Comparison of ENCODE assay signal across 33 cellular contexts in genomic region chr15:33326908-33327307, GRCh38. TPM values are rescaled to one million over a fixed set of nuclear protein-coding genes. Genes with fewer than 3 reads are reported as not detected.
"Had no signal": no experiment of that assay in that cellular context is flagged by ENCODE, and none has a peak within 500 bp of the region (broad histone marks: within the 10 kb centered on the region; RNA-seq: fewer than 3 reads in every experiment).

No MANE protein-coding gene starts in this region.

- H3K9me3 ChIP-seq: adrenal gland, body of pancreas, breast epithelium had no signal

- H3K4me1 ChIP-seq: adrenal gland, body of pancreas, breast epithelium had no signal

- H3K4me3 ChIP-seq: adrenal gland, body of pancreas, breast epithelium had no signal

- H3K27me3 ChIP-seq: body of pancreas, brain microvascular endothelial cell, breast epithelium had no signal

- DNase-seq: activated B cell treated with CpG ODN at 0.5 μM for 24 hours; activated CD4-positive, alpha-beta memory T cell treated with anti-CD3 and anti-CD28 coated beads for 36 hours; activated CD4-positive, alpha-beta T cell treated with anti-CD3 and anti-CD28 coated beads for 4 hours; activated CD4-positive, alpha-beta T cell treated with anti-CD3 and anti-CD28 coated beads, Interleukin-2, amount 10 ng/mL, durations not matched to agents 24 days and 14 days; activated CD4-positive, alpha-beta T cell treated with anti-CD3 and anti-CD28 coated beads, Interleukin-2, amount 50 U/mL, for 1 hour; activated CD4-positive, alpha-beta T cell treated with anti-CD3 and anti-CD28 coated beads, Interleukin-2, amount 50 U/mL, for 4 hours; activated CD4-positive, CD25-positive, alpha-beta regulatory T cell treated with anti-CD3 and anti-CD28 coated beads, Interleukin-2, amount 50 U/mL, for 72 hours; activated CD8-positive, alpha-beta memory T cell treated with anti-CD3 and anti-CD28 coated beads, Interleukin-2, amount 50 U/mL, for 4 hours; activated CD8-positive, alpha-beta T cell treated with anti-CD3 and anti-CD28 coated beads for 36 hours; activated gamma-delta T cell; activated naive CD4-positive, alpha-beta T cell; activated naive CD4-positive, alpha-beta T cell treated with anti-CD3 and anti-CD28 coated beads for 36 hours; activated naive CD4-positive, alpha-beta T cell treated with anti-CD3 and anti-CD28 coated beads, Interleukin-2, amount 50 U/mL, for 16 hours; activated naive CD8-positive, alpha-beta T cell treated with anti-CD3 and anti-CD28 coated beads for 36 hours; activated T-cell treated with anti-CD3 and anti-CD28 coated beads for 4 hours; activated T-cell treated with anti-CD3 and anti-CD28 coated beads, Interleukin-2, amount 50 U/mL, for 1 hour; activated T-cell treated with anti-CD3 and anti-CD28 coated beads, Interleukin-2, amount 50 U/mL, for 4 hours; activated T-cell treated with anti-CD3 and anti-CD28 coated beads, Interleukin-2, amount 50 U/mL, for 72 hours; adrenal gland; amniotic stem cell; aorta; body of pancreas; brain microvascular endothelial cell; central memory CD4-positive, alpha-beta T cell; T-helper 1 cell; T-helper 2 cell; T-helper 9 cell had no signal

- H3K27ac ChIP-seq: adrenal gland, body of pancreas, brain microvascular endothelial cell, breast epithelium, VCaP had no signal

- H3K36me3 ChIP-seq: adrenal gland, brain microvascular endothelial cell, breast epithelium had no signal

- ATAC-seq: activated CD8-positive, alpha-beta T cell treated with anti-CD3 and anti-CD28 coated beads for 36 hours; activated naive CD4-positive, alpha-beta T cell treated with anti-CD3 and anti-CD28 coated beads, Interleukin-2, amount 50 U/mL, for 72 hours; activated T-cell treated with anti-CD3 and anti-CD28 coated beads, Interleukin-2, amount 50 U/mL, for 4 hours; activated T-cell treated with anti-CD3 and anti-CD28 coated beads, Interleukin-2, amount 50 U/mL, for 72 hours; activated T-helper 17 cell treated with anti-CD3 and anti-CD28 coated beads, Interleukin-2, amount 50 U/mL, for 72 hours; body of pancreas had no signal

RNA-seq across cellular contexts. Expression of gene RYR3, which starts 16.1 kb away (rescaled TPM):
- total RNA-seq: activated B cell treated with CpG ODN at 0.5 μM for 24 hours; activated CD4-positive, alpha-beta memory T cell treated with anti-CD3 and anti-CD28 coated beads for 36 hours; activated CD4-positive, alpha-beta T cell treated with anti-CD3 and anti-CD28 coated beads, Interleukin-2, amount 10 ng/mL, durations not matched to agents 24 days and 14 days; activated CD8-positive, alpha-beta memory T cell treated with anti-CD3 and anti-CD28 coated beads for 36 hours; activated CD8-positive, alpha-beta T cell treated with anti-CD3 and anti-CD28 coated beads for 36 hours; activated naive CD4-positive, alpha-beta T cell treated with anti-CD3 and anti-CD28 coated beads for 36 hours; activated naive CD4-positive, alpha-beta T cell treated with anti-CD3 and anti-CD28 coated beads, Interleukin-2, amount 50 U/mL, for 72 hours; activated naive CD8-positive, alpha-beta T cell treated with anti-CD3 and anti-CD28 coated beads for 36 hours; activated T-cell treated with anti-CD3 and anti-CD28 coated beads, Interleukin-2, amount 50 U/mL, for 4 hours; activated T-cell treated with anti-CD3 and anti-CD28 coated beads, Interleukin-2, amount 50 U/mL, for 72 hours; activated T-helper 1 cell treated with anti-CD3 and anti-CD28 coated beads, Interleukin-12 subunit alpha, Interleukin-12 subunit beta, Interleukin-2, Interleukin-4 antibody, amounts not matched to agents 30 ng/mL and 10 ng/mL and 1 ng/mL, durations not matched to agents 14 hours and 24 hours and 36 hours; activated T-helper 17 cell treated with anti-CD3 and anti-CD28 coated beads, Interleukin-2, amount 50 U/mL, for 72 hours had no signal
